In genomic region chr3:50078622-50079021, GRCh38 we compare ENCODE assay signal across 18 cellular contexts. TPM values are rescaled to one million over a fixed set of nuclear protein-coding genes. Genes with fewer than 3 reads are reported as not detected.
DNase-seq lines count a peak whose midpoint lies in the region; ATAC-seq, FAIRE-seq and TF ChIP-seq lines count a peak whose summit lies in the region.
"Had no signal": no experiment of that assay in that cellular context is flagged by ENCODE, and none has a peak within 500 bp of the region (broad histone marks: within the 10 kb centered on the region; RNA-seq: fewer than 3 reads in every experiment).

No MANE protein-coding gene starts in this region.

- no peak for TF ChIP-seq RAD21 in HepG2 (CRISPR knock-in tag; IDR thresholded peaks at IDR 0.05)

- intact Hi-C loops in HepG2 (cut with micrococcal nuclease; ENCODE audit: unreplicated experiment): no loop called here
- intact Hi-C loops in right lobe of liver (cut with DNase I): no loop called here

- TSS peak; percentile 63 for BruUV-seq in HepG2 (replicated peaks; lab: Mats Ljungman, UMichigan)

- no peak for TF ChIP-seq CTCF in HepG2 (CRISPR knock-in tag; IDR thresholded peaks at IDR 0.05)
- no peak for TF ChIP-seq CTCF in right lobe of liver (IDR thresholded peaks at IDR 0.05)

- ATAC-seq in HepG2 (no peak), right lobe of liver (no peak), T-cell (replicated peaks in 1 of 4) (no peak), esophagus mucosa (peak; percentile 83), GM21515 (IDR thresholded peaks at IDR 0.05; ENCODE audit: unreplicated experiment) (no peak)
- ATAC-seq: lower lobe of right lung, sciatic nerve had no signal

- peak overlapping the region; percentile 73 to 88 for H3K27ac Mint-ChIP-seq in T-cell
- H3K27ac Mint-ChIP-seq: endodermal cell had no signal

- WGBS in HepG2 (ENCODE audit: low lambda C conversion rate): 75% methylated on average over 1 of the region's 1 CpG
- 38% methylated on average over 1 of the region's 1 CpG for WGBS in right lobe of liver (ENCODE audit: insufficient coverage, low coverage, low lambda C conversion rate, missing lambda C conversion rate)

- H3K9me3 ChIP-seq in HepG2 (ENCODE audit: low read length) (no peaks in the 10 kb centered on the region), right lobe of liver (no peaks in the 10 kb centered on the region)
- H3K9me3 ChIP-seq: lower lobe of right lung, transverse colon had no signal

- no peak for DNase-seq in HepG2 (ENCODE audit: low spot score)
- no peak for DNase-seq in right lobe of liver
- DNase-seq in T-cell: no peak
- no peak for DNase-seq in amniotic stem cell (lab: John Stamatoyannopoulos, UW)
- DNase-seq in dedifferentiated amniotic fluid mesenchymal stem cell (ENCODE audit: extremely low spot score): no peak
- DNase-seq in GM12891 (ENCODE audit: insufficient read length, low spot score): no peak
- DNase-seq: activated CD8-positive, alpha-beta memory T cell treated with anti-CD3 and anti-CD28 coated beads for 24 hours; activated naive CD4-positive, alpha-beta T cell; endodermal cell; lower lobe of right lung; NCI-H1105; stimulated activated CD8-positive, alpha-beta memory T cell treated with anti-CD3 and anti-CD28 coated beads, Interleukin-4, amount 100 ng/mL, for 48 hours; transverse colon had no signal

- H3K27me3 Mint-ChIP-seq in T-cell: no peaks in the 10 kb centered on the region

- POLR2A ChIA-PET in HepG2 (lab: Yijun Ruan, JAX) (no interaction called here), T-cell (lab: Charles Lee) (no interaction called here)

- no peak overlapping the region for H2AFZ ChIP-seq in HepG2 (ENCODE audit: low read length)

- H3K4me1 ChIP-seq in HepG2 (ENCODE audit: insufficient read depth, low read length): no peaks in the 10 kb centered on the region
- H3K4me1 ChIP-seq in right lobe of liver: no peaks in the 10 kb centered on the region
- H3K4me1 ChIP-seq: lower lobe of right lung had no signal

- H3K9me3 Mint-ChIP-seq in T-cell: no peaks in the 10 kb centered on the region

- CTCF ChIA-PET in HepG2 (lab: Yijun Ruan, JAX; ENCODE audit: low intra/inter-chr PET ratio, low total read pairs) (no interaction called here), T-cell (lab: Charles Lee) (interaction anchor here in 1 of 2 donors (0.5 kb wide), 1 partner anchor 39 kb away, joined by 3 read pairs; no protein-coding TSS in a partner anchor)

- H4K20me1 ChIP-seq in HepG2 (ENCODE audit: insufficient read depth, low read length): no peaks in the 10 kb centered on the region

- TF ChIP-seq POLR2A in HepG2 (IDR thresholded peaks at IDR 0.05; ENCODE audit: insufficient read depth in 1 of 2, low read depth in 2 of 2, low read length in 2 of 2) (no peak), right lobe of liver (IDR thresholded peaks at IDR 0.05) (no peak), GM12891 (IDR thresholded peaks at IDR 0.05; ENCODE audit: low read depth, low read length) (no peak)

- H3K27ac ChIP-seq in HepG2 (ENCODE audit: extremely low read length, insufficient read depth, low read length) (no peak overlapping the region), right lobe of liver (no peak overlapping the region)
- H3K27ac ChIP-seq: lower lobe of right lung, transverse colon had no signal

- TF ChIP-seq EP300 in HepG2 (IDR thresholded peaks at IDR 0.05; ENCODE audit: low read depth in 2 of 2, low read length in 2 of 2) (no peak), HepG2 (CRISPR knock-in tag; IDR thresholded peaks at IDR 0.05; ENCODE audit: borderline replicate concordance) (no peak)

- H3K27me3 ChIP-seq in HepG2 (ENCODE audit: control insufficient read depth in 1 of 2, insufficient read depth in 2 of 2, low read length in 2 of 2) (no peaks in the 10 kb centered on the region), right lobe of liver (no peaks in the 10 kb centered on the region)
- H3K27me3 ChIP-seq: transverse colon had no signal

- no peak overlapping the region for H3K4me2 ChIP-seq in HepG2 (ENCODE audit: low read depth, low read length)

- peaks cover 21% of the 10 kb centered on the region for H3K36me3 Mint-ChIP-seq in T-cell

- H3K4me1 Mint-ChIP-seq in T-cell: peaks cover 14 to 23% (median 20%) of the 10 kb centered on the region in 3 donors
- H3K4me1 Mint-ChIP-seq: endodermal cell had no signal

- H3K36me3 ChIP-seq in HepG2 (replicated peaks in 1 of 2; ENCODE audit: control insufficient read depth in 1 of 2, insufficient read depth in 2 of 2, low read length in 2 of 2) (peaks cover 2 to 13% of the 10 kb centered on the region in 2 experiments; a peak in 4 of 5 replicates), right lobe of liver (peaks cover 0 to 32% (median 8%) of the 10 kb centered on the region in 4 donors)

- in situ Hi-C loops in HepG2 (cut with HindIII; ENCODE audit: extremely low pct_ligation_motif_present, low pct_unique_long_range_greater_than_20kb): no loop called here

- H3K9ac ChIP-seq in HepG2 (ENCODE audit: insufficient read depth, low read depth, low read length): no peak overlapping the region

- no peaks in the 10 kb centered on the region for H3K79me2 ChIP-seq in HepG2 (ENCODE audit: insufficient read depth, low read length)

- H3K4me3 ChIP-seq in HepG2 (replicated peaks in 1 of 3; ENCODE audit: insufficient read depth in 1 of 3, low read depth in 2 of 3, low read length in 3 of 3) (no peak overlapping the region), right lobe of liver (no peak overlapping the region)
- H3K4me3 ChIP-seq: lower lobe of right lung, transverse colon had no signal

- FAIRE-seq in HepG2 (lab: Jason Lieb, UNC) (no peak), GM12891 (lab: Jason Lieb, UNC) (no peak)
- FAIRE-seq: frontal cortex, H54 had no signal

- H3K4me3 Mint-ChIP-seq in T-cell: no peak overlapping the region
- H3K4me3 Mint-ChIP-seq: endodermal cell had no signal

TF ChIP-seq in HepG2, 621 proteins besides CTCF, POLR2A, EP300 and RAD21 (continues in another document):
- no peak for TF ChIP-seq ZNF597 (CRISPR knock-in tag; IDR thresholded peaks at IDR 0.05)

TF ChIP-seq in GM12891, 5 proteins besides CTCF, POLR2A, EP300 and RAD21:
- TF ChIP-seq SPI1 (IDR thresholded peaks at IDR 0.05; ENCODE audit: low read depth, low read length) (no peak), POU2F2 (IDR thresholded peaks at IDR 0.05; ENCODE audit: low read depth, low read length) (no peak), POLR2AphosphoS5 (IDR thresholded peaks at IDR 0.05; ENCODE audit: low read depth, low read length) (no peak), PAX5 (IDR thresholded peaks at IDR 0.05; ENCODE audit: insufficient read depth, low read length, severe bottlenecking) (no peak), TAF1 (IDR thresholded peaks at IDR 0.05; ENCODE audit: low read depth, low read length) (no peak)

RNA-seq across cellular contexts. Expression of gene RBM5, which starts 10.1 kb away (rescaled TPM):
- total RNA-seq in HepG2 (2016; rRNA removed; fragmentation: Illumina TruSeq; extraction: Trizol): 65.0 and 106 TPM in 2 replicates
- total RNA-seq in HepG2 (2016; cell fraction: cytosol; rRNA removed; fragmentation: Illumina TruSeq; extraction: Trizol; ENCODE audit: low read depth): 28.2 and 29.4 TPM in 2 replicates
- 57.8 and 102 TPM in 2 replicates for total RNA-seq in HepG2 (2016; cell fraction: insoluble cytoplasmic fraction; rRNA removed; fragmentation: Illumina TruSeq; extraction: Trizol)
- total RNA-seq in HepG2 (2016; cell fraction: membrane; rRNA removed; fragmentation: Illumina TruSeq; extraction: Trizol): 21.6 and 27.7 TPM in 2 replicates
- 176 and 216 TPM in 2 replicates for total RNA-seq in HepG2 (2016; cell fraction: nucleus; rRNA removed; fragmentation: Illumina TruSeq; extraction: Trizol)
- 204 and 254 TPM in 2 replicates for polyA plus RNA-seq in HepG2 (2011; rRNA removed)
- 65.2 and 69.9 TPM in 2 replicates for polyA plus RNA-seq in HepG2 (2011; cell fraction: cytosol; rRNA removed)
- 615 and 653 TPM in 2 replicates for polyA plus RNA-seq in HepG2 (2011; cell fraction: nucleus; rRNA removed)
- 78.9 and 117 TPM in 2 replicates for polyA plus RNA-seq in HepG2 (2012)
- 2.8 and 3.1 TPM in 2 replicates for polyA plus RNA-seq in HepG2 (2016; cell fraction: cytosol; fragmentation: Illumina TruSeq; extraction: Trizol; ENCODE audit: low read depth)
- 44.4 and 46.1 TPM in 2 replicates for polyA plus RNA-seq in HepG2 (2016; cell fraction: insoluble cytoplasmic fraction; fragmentation: Illumina TruSeq; extraction: Trizol; ENCODE audit: low read depth)
- polyA plus RNA-seq in HepG2 (2016; cell fraction: membrane; fragmentation: Illumina TruSeq; extraction: Trizol; ENCODE audit: low read depth): 4.0 and 7.3 TPM in 2 replicates
- polyA plus RNA-seq in HepG2 (2016; cell fraction: nucleus; fragmentation: Illumina TruSeq; extraction: Trizol; ENCODE audit: insufficient read depth, low read depth): 371 and 412 TPM in 2 replicates
- polyA minus RNA-seq in HepG2 (2011; rRNA and poly(A)+ RNA removed; ENCODE audit: low replicate concordance): 201 and 212 TPM in 2 replicates
- polyA minus RNA-seq in HepG2 (2011; cell fraction: cytosol; rRNA and poly(A)+ RNA removed): 50.6 and 64.3 TPM in 2 replicates
- polyA minus RNA-seq in HepG2 (2011; cell fraction: nucleus; rRNA and poly(A)+ RNA removed): 340 and 438 TPM in 2 replicates
- 10 to 100 TPM; 42.1 to 62.4 (median 46.4) TPM for total RNA-seq in right lobe of liver
- 100 to 1,000 TPM; 293 to 354 (median 316) TPM for total RNA-seq in T-cell
- 59.5 TPM for total RNA-seq in esophagus mucosa
- polyA plus RNA-seq in GM12891 (2012; ENCODE audit: low read depth, missing spikeins): 67.4 TPM
